ENCODE assay signal across 1 cellular context in the genomic region with DNA sequence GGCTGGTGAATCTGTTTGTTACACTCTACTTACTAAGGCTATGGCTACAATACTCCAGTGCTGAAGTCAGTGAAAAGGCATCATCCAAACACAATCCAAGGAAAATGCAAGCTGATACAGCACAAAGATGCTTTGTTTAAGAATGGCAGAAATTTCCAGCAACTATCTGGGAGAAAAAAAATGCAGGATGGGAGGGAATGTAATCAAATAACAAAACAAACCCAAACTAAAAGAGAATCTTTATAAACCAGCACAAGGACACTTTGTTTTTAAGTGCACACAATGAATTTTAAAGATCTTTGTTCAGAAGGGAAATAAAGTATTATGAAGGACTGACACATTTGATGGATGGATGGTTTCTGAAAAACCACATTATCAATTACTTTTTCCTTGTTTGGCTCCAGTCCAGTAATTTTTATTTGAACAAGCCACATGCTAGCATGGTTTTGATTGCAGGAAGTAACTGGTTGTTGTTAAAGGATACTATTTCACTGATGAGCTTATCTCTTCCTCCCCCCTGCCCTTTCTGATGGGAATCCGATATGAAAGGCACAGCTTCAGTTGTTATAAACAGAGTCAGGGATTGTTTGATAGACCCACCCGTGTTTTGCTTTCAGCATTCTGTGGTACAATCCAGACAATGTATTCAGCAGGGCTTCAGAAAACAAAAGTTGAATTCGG.
TF ChIP-seq lines count a peak whose summit lies in the region.

No MANE protein-coding gene starts in this region.

TF ChIP-seq in HEK293, 187 proteins besides CTCF, POLR2A, EP300 and RAD21 (continued from another document):
- TF ChIP-seq PRDM6 (tag by site-specific recombination; IDR thresholded peaks at IDR 0.05) = peak; percentile 69
- peak; percentile 75; the same call in 1 of the 2 replicates for TF ChIP-seq MEIS1 (CRISPR knock-in tag; IDR thresholded peaks at IDR 0.05; ENCODE audit: borderline replicate concordance)
- TF ChIP-seq, protein P1, sequence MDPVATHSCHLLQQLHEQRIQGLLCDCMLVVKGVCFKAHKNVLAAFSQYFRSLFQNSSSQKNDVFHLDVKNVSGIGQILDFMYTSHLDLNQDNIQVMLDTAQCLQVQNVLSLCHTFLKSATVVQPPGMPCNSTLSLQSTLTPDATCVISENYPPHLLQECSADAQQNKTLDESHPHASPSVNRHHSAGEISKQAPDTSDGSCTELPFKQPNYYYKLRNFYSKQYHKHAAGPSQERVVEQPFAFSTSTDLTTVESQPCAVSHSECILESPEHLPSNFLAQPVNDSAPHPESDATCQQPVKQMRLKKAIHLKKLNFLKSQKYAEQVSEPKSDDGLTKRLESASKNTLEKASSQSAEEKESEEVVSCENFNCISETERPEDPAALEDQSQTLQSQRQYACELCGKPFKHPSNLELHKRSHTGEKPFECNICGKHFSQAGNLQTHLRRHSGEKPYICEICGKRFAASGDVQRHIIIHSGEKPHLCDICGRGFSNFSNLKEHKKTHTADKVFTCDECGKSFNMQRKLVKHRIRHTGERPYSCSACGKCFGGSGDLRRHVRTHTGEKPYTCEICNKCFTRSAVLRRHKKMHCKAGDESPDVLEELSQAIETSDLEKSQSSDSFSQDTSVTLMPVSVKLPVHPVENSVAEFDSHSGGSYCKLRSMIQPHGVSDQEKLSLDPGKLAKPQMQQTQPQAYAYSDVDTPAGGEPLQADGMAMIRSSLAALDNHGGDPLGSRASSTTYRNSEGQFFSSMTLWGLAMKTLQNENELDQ (tag by site-specific recombination; IDR thresholded peaks at IDR 0.05; ENCODE audit: low read depth) = no peak
- TF ChIP-seq, protein P2, sequence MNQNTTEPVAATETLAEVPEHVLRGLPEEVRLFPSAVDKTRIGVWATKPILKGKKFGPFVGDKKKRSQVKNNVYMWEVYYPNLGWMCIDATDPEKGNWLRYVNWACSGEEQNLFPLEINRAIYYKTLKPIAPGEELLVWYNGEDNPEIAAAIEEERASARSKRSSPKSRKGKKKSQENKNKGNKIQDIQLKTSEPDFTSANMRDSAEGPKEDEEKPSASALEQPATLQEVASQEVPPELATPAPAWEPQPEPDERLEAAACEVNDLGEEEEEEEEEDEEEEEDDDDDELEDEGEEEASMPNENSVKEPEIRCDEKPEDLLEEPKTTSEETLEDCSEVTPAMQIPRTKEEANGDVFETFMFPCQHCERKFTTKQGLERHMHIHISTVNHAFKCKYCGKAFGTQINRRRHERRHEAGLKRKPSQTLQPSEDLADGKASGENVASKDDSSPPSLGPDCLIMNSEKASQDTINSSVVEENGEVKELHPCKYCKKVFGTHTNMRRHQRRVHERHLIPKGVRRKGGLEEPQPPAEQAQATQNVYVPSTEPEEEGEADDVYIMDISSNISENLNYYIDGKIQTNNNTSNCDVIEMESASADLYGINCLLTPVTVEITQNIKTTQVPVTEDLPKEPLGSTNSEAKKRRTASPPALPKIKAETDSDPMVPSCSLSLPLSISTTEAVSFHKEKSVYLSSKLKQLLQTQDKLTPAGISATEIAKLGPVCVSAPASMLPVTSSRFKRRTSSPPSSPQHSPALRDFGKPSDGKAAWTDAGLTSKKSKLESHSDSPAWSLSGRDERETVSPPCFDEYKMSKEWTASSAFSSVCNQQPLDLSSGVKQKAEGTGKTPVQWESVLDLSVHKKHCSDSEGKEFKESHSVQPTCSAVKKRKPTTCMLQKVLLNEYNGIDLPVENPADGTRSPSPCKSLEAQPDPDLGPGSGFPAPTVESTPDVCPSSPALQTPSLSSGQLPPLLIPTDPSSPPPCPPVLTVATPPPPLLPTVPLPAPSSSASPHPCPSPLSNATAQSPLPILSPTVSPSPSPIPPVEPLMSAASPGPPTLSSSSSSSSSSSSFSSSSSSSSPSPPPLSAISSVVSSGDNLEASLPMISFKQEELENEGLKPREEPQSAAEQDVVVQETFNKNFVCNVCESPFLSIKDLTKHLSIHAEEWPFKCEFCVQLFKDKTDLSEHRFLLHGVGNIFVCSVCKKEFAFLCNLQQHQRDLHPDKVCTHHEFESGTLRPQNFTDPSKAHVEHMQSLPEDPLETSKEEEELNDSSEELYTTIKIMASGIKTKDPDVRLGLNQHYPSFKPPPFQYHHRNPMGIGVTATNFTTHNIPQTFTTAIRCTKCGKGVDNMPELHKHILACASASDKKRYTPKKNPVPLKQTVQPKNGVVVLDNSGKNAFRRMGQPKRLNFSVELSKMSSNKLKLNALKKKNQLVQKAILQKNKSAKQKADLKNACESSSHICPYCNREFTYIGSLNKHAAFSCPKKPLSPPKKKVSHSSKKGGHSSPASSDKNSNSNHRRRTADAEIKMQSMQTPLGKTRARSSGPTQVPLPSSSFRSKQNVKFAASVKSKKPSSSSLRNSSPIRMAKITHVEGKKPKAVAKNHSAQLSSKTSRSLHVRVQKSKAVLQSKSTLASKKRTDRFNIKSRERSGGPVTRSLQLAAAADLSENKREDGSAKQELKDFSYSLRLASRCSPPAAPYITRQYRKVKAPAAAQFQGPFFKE (tag by site-specific recombination; IDR thresholded peaks at IDR 0.05; ENCODE audit: borderline replicate concordance) = no peak
- no peak for TF ChIP-seq ZNF311 (tag by site-specific recombination; IDR thresholded peaks at IDR 0.05; ENCODE audit: borderline replicate concordance)
- TF ChIP-seq ZSCAN5A (tag by site-specific recombination; IDR thresholded peaks at IDR 0.05) = no peak
- no peak for TF ChIP-seq ZNF473 (tag by site-specific recombination; IDR thresholded peaks at IDR 0.05)
- no peak for TF ChIP-seq ZBTB6 (tag by site-specific recombination; IDR thresholded peaks at IDR 0.05)
- no peak for TF ChIP-seq ZNF10 (tag by site-specific recombination; IDR thresholded peaks at IDR 0.05)
- TF ChIP-seq FEZF1 (tag by site-specific recombination; IDR thresholded peaks at IDR 0.05) = 0 out of 2 replicates have a peak, but pooled peaks have one; percentile 10
- no peak for TF ChIP-seq ZNF214 (tag by site-specific recombination; IDR thresholded peaks at IDR 0.05; ENCODE audit: borderline replicate concordance)
- TF ChIP-seq ZBTB48 (tag by site-specific recombination; IDR thresholded peaks at IDR 0.05) = no peak
- no peak for TF ChIP-seq GLI4 (tag by site-specific recombination; IDR thresholded peaks at IDR 0.05)
- TF ChIP-seq ZFP69B (tag by site-specific recombination; IDR thresholded peaks at IDR 0.05) = no peak
- TF ChIP-seq, protein P3, sequence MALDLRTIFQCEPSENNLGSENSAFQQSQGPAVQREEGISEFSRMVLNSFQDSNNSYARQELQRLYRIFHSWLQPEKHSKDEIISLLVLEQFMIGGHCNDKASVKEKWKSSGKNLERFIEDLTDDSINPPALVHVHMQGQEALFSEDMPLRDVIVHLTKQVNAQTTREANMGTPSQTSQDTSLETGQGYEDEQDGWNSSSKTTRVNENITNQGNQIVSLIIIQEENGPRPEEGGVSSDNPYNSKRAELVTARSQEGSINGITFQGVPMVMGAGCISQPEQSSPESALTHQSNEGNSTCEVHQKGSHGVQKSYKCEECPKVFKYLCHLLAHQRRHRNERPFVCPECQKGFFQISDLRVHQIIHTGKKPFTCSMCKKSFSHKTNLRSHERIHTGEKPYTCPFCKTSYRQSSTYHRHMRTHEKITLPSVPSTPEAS (tag by site-specific recombination; IDR thresholded peaks at IDR 0.05) = no peak
- no peak for TF ChIP-seq ZNF670 (tag by site-specific recombination; IDR thresholded peaks at IDR 0.05; ENCODE audit: low read depth)
- no peak for TF ChIP-seq REPIN1 (tag by site-specific recombination; IDR thresholded peaks at IDR 0.05; ENCODE audit: low read depth)
- peak; percentile 92 for TF ChIP-seq TCF7L2 (IDR thresholded peaks at IDR 0.05; ENCODE audit: borderline replicate concordance, low read depth, low read length)
- peak; percentile 97 for TF ChIP-seq TRIM28 (IDR thresholded peaks at IDR 0.05; ENCODE audit: borderline replicate concordance, low read length)
- TF ChIP-seq ZNF2 (tag by site-specific recombination; IDR thresholded peaks at IDR 0.05) = no peak
- no peak for TF ChIP-seq SP3 (tag by site-specific recombination; IDR thresholded peaks at IDR 0.05)
- TF ChIP-seq ZNF146 (tag by site-specific recombination; IDR thresholded peaks at IDR 0.05) = no peak
- no peak for TF ChIP-seq KLF9 (tag by site-specific recombination; IDR thresholded peaks at IDR 0.05; ENCODE audit: low read depth)
- TF ChIP-seq ZNF521 (tag by site-specific recombination; IDR thresholded peaks at IDR 0.05) = no peak
- TF ChIP-seq ZNF707 (tag by site-specific recombination; IDR thresholded peaks at IDR 0.05) = no peak
- TF ChIP-seq ZNF664 (tag by site-specific recombination; IDR thresholded peaks at IDR 0.05) = no peak
- no peak for TF ChIP-seq ZNF596 (tag by site-specific recombination; IDR thresholded peaks at IDR 0.05)
- TF ChIP-seq ZBTB8A (tag by site-specific recombination; IDR thresholded peaks at IDR 0.05) = no peak
- TF ChIP-seq ZNF350 (tag by site-specific recombination; IDR thresholded peaks at IDR 0.05) = no peak
- TF ChIP-seq ZNF324 (tag by site-specific recombination; IDR thresholded peaks at IDR 0.05) = no peak
- TF ChIP-seq HOXD13 (CRISPR knock-in tag; IDR thresholded peaks at IDR 0.05; ENCODE audit: borderline replicate concordance) = 0 out of 2 replicates have a peak, but pooled peaks have one; percentile 44
- no peak for TF ChIP-seq ZNF274 (IDR thresholded peaks at IDR 0.05; ENCODE audit: low read length)
- no peak for TF ChIP-seq ZNF274 (tag by site-specific recombination; IDR thresholded peaks at IDR 0.05; ENCODE audit: borderline replicate concordance)
- no peak for TF ChIP-seq SETDB1 (IDR thresholded peaks at IDR 0.05; ENCODE audit: insufficient read length, low read length)
- no peak for TF ChIP-seq ZNF426 (tag by site-specific recombination; IDR thresholded peaks at IDR 0.05)
